ENCODE assay signal across 8 cellular contexts in the genomic region with DNA sequence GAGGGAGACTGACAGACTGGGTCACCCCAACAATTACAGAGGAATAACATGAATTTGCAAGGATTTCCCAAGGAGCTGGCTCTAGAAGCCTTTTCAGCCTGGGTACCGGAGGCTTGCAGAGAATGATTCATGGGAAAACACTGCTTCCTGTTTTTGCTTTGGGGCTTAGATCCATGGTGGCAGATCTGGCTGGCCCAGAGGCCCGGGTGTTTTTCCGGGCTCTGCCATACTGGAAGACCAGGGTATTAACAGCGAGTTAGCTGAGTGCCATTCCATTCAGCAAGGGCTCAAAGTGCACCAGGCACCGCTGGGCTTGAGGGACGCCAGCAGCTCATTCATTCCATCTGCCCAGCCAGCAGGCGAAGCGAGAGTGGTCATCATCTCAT. TPM values are rescaled to one million over a fixed set of nuclear protein-coding genes. Genes with fewer than 3 reads are reported as not detected.
DNase-seq lines count a peak whose midpoint lies in the region; ATAC-seq and TF ChIP-seq lines count a peak whose summit lies in the region.

No MANE protein-coding gene starts in this region.

- no peak for TF ChIP-seq EP300 in upper lobe of left lung (IDR thresholded peaks at IDR 0.05)

- DNase-seq in AG04449 (ENCODE audit: low read depth, low spot score) (no peak), KBM-7 (peak; percentile 44), astrocyte of the hippocampus (ENCODE audit: low read depth, low spot score) (peak; percentile 58), upper lobe of left lung (peak in 1 of 2 donors; percentile 24), KG1 (lab: John Stamatoyannopoulos, UW) (no peak)

- CTCF ChIA-PET in AG04449 (lab: Yijun Ruan, JAX), result interaction anchor here (0.8 kb wide), 1 partner anchor 8 kb away, joined by 3 read pairs; no protein-coding TSS in a partner anchor

- H3K4me1 ChIP-seq in liver (ENCODE audit: control insufficient read depth in 4 of 4, insufficient read depth in 4 of 4, low read length in 3 of 4) (peaks cover 2 to 19% (median 13%) of the 10 kb centered on the region in 4 donors), upper lobe of left lung (peaks cover 52 to 68% (median 61%) of the 10 kb centered on the region in 4 donors)

- H3K27me3 ChIP-seq in liver (ENCODE audit: control insufficient read depth in 4 of 4, insufficient read depth in 4 of 4, low read length in 3 of 4) (no peaks in the 10 kb centered on the region), upper lobe of left lung (no peaks in the 10 kb centered on the region)

- no peak overlapping the region for H3K9ac ChIP-seq in liver (ENCODE audit: low read depth in 1 of 2, low read length in 2 of 2)

- ATAC-seq in upper lobe of left lung (ENCODE audit: low FRiP score in 2 of 2) (no peak), HG03097 (IDR thresholded peaks at IDR 0.05; ENCODE audit: low FRiP score, unreplicated experiment) (no peak), HG03439 (IDR thresholded peaks at IDR 0.05; ENCODE audit: unreplicated experiment) (no peak)

- H3K9me3 ChIP-seq in liver (ENCODE audit: control insufficient read depth in 4 of 4, low read length in 3 of 4), result no peaks in the 10 kb centered on the region
- no peaks in the 10 kb centered on the region for H3K9me3 ChIP-seq in upper lobe of left lung

- H3K4me3 ChIP-seq in AG04449 (ENCODE audit: low read depth, low read length) (peak overlapping the region; percentile 85), liver (ENCODE audit: low read depth in 1 of 3, low read length in 3 of 3) (peak overlapping the region; percentile 87 to 97 (median 87)), upper lobe of left lung (peak overlapping the region; percentile 48 to 98 (median 96))

- H3K36me3 ChIP-seq in liver (ENCODE audit: control insufficient read depth in 4 of 4, insufficient read depth in 3 of 4, low read depth in 1 of 4, low read length in 3 of 4) (peaks cover 7 to 29% (median 17%) of the 10 kb centered on the region in 4 donors), upper lobe of left lung (peaks cover 5 to 52% (median 42%) of the 10 kb centered on the region in 4 donors)

- in situ Hi-C loops in KBM-7 (cut with MboI; ENCODE audit: low pct_unique_long_range_greater_than_20kb, low sequenced_read_pairs), result no loop called here

- POLR2A ChIA-PET in AG04449 (lab: Yijun Ruan, JAX), result interaction anchor here (1.0 to 1.9 kb wide), 6 partner anchors 9 to 49 kb away, joined by 3 to 15 read pairs (median 6); no protein-coding TSS in a partner anchor

- 57% methylated on average over 8 of the region's 8 CpGs for WGBS in liver
- 42 to 49% methylated on average over 4 to 8 of the region's 8 CpGs for WGBS in upper lobe of left lung, 2 donors

- H3K27ac ChIP-seq in liver (ENCODE audit: low read depth in 1 of 2, low read length in 2 of 2) (peak overlapping the region in 1 of 2 donors; percentile 40), upper lobe of left lung (peak overlapping the region; percentile 97 to 99 (median 98))

- no peak for TF ChIP-seq POLR2A in upper lobe of left lung (IDR thresholded peaks at IDR 0.05)

- TF ChIP-seq CTCF in AG04449 (IDR thresholded peaks at IDR 0.05; ENCODE audit: insufficient read depth, low read length, missing control alignments), result no peak
- TF ChIP-seq CTCF in liver (IDR thresholded peaks at IDR 0.05; ENCODE audit: low read depth, low read length, missing input control), result no peak
- TF ChIP-seq CTCF in upper lobe of left lung (IDR thresholded peaks at IDR 0.05), result no peak

- TF ChIP-seq RAD21 in liver (IDR thresholded peaks at IDR 0.05), result no peak

TF ChIP-seq in liver, 16 proteins besides CTCF, POLR2A, EP300 and RAD21:
- no peak for TF ChIP-seq JUND (IDR thresholded peaks at IDR 0.05)
- TF ChIP-seq HNF4A (conservative IDR thresholded peaks at IDR 0.05), result no peak
- TF ChIP-seq NR2F2 (IDR thresholded peaks at IDR 0.05), result no peak

RNA-seq across cellular contexts. Expression of gene WDR1, which starts 1.3 kb away (rescaled TPM):
- total RNA-seq in liver (10 to 100 TPM; 60.3 to 97.4 TPM), upper lobe of left lung (100 to 1,000 TPM; 135 to 307 (median 183) TPM)
- polyA plus RNA-seq in liver, result 10 to 100 TPM; 31.1 to 71.1 TPM

Comparison
In these comparisons a context has a peak if more than half of its experiments do, and no peak if none do; other contexts are left out.
1. DNase-seq: peak in KBM-7 (single experiment) and astrocyte of the hippocampus (single experiment); none in AG04449 (single experiment) and KG1 (single experiment).
2. Peak in every context shown above with its lines, with median percentiles within 50 percentile points of each other: H3K4me3 ChIP-seq.